ENCODE assay signal across 1 cellular context in genomic region chr9:76394023-76394895, GRCh38.
TF ChIP-seq lines count a peak whose summit lies in the region.

Gene RFK, minus strand, starts transcription at chr9:76394426. Its CDS starts 255 bp downstream, at chr9:76394171.

TF ChIP-seq in K562, 482 proteins besides CTCF, POLR2A, EP300 and RAD21 (continued from another document and continues in another):
- TF ChIP-seq ZNF324 (CRISPR knock-in tag; IDR thresholded peaks at IDR 0.05), result no peak; the same call in 1 of the 2 replicates
- no peak for TF ChIP-seq ZNF197 (CRISPR knock-in tag; IDR thresholded peaks at IDR 0.05; ENCODE audit: low read depth)
- no peak for TF ChIP-seq IRF9 (tag; IDR thresholded peaks at IDR 0.05)
- TF ChIP-seq MEF2A (IDR thresholded peaks at IDR 0.05; ENCODE audit: control insufficient read depth, low read depth, low read length), result no peak
- TF ChIP-seq FOS (IDR thresholded peaks at IDR 0.05; ENCODE audit: extremely low read depth, insufficient read length), result no peak
- no peak for TF ChIP-seq PTTG1 (tag; IDR thresholded peaks at IDR 0.05; ENCODE audit: low read depth)
- no peak; the same call in 1 of the 2 replicates for TF ChIP-seq ZNF766 (CRISPR knock-in tag; conservative IDR thresholded peaks at IDR 0.05)
- no peak for TF ChIP-seq NFXL1 (CRISPR knock-in tag; IDR thresholded peaks at IDR 0.05)
- TF ChIP-seq LCOR (CRISPR knock-in tag; IDR thresholded peaks at IDR 0.05), result no peak
- no peak for TF ChIP-seq FOXP4 (CRISPR knock-in tag; IDR thresholded peaks at IDR 0.05; ENCODE audit: borderline replicate concordance)
- TF ChIP-seq HNRNPUL1 (IDR thresholded peaks at IDR 0.05; ENCODE audit: low read length), result no peak
- no peak for TF ChIP-seq TCF15 (CRISPR knock-in tag; IDR thresholded peaks at IDR 0.05)
- no peak for TF ChIP-seq PTRF (tag; IDR thresholded peaks at IDR 0.05)
- TF ChIP-seq ZNF12 (CRISPR knock-in tag; IDR thresholded peaks at IDR 0.05), result no peak
- no peak for TF ChIP-seq HDAC6 (IDR thresholded peaks at IDR 0.05; ENCODE audit: low read depth, low read length)
- peak; percentile 82 for TF ChIP-seq HMGN3 (IDR thresholded peaks at IDR 0.05; ENCODE audit: borderline replicate concordance, extremely low read depth, insufficient read length, low read depth, low read length)
- peak; percentile 70 to 75 for TF ChIP-seq MAZ (CRISPR knock-in tag; conservative IDR thresholded peaks at IDR 0.05 in 1 of 2, IDR thresholded peaks at IDR 0.05 in 1 of 2)
- TF ChIP-seq CCNT2 (IDR thresholded peaks at IDR 0.05; ENCODE audit: borderline replicate concordance, extremely low read depth, insufficient read length, low read depth, low read length), result peak; percentile 65
- no peak for TF ChIP-seq MLX (CRISPR knock-in tag; conservative IDR thresholded peaks at IDR 0.05)
- TF ChIP-seq ATF4 (CRISPR knock-in tag; IDR thresholded peaks at IDR 0.05), result no peak
- TF ChIP-seq CBX1 (IDR thresholded peaks at IDR 0.05; ENCODE audit: low read depth), result no peak
- TF ChIP-seq CBX2 (IDR thresholded peaks at IDR 0.05; ENCODE audit: insufficient read depth, low read length, poor library complexity, severe bottlenecking), result no peak
- no peak for TF ChIP-seq ZNF512 (tag; IDR thresholded peaks at IDR 0.05)
- no peak for TF ChIP-seq BRF2 (IDR thresholded peaks at IDR 0.05; ENCODE audit: borderline replicate concordance, insufficient read depth, insufficient read length)
- TF ChIP-seq RFX1 (IDR thresholded peaks at IDR 0.05), result peak; percentile 89
- no peak for TF ChIP-seq ZC3H8 (IDR thresholded peaks at IDR 0.05)
- TF ChIP-seq SRSF9 (IDR thresholded peaks at IDR 0.05; ENCODE audit: borderline replicate concordance, low read depth, low read length), result no peak
- TF ChIP-seq ZNF184 (CRISPR knock-in tag; IDR thresholded peaks at IDR 0.05), result no peak
- no peak for TF ChIP-seq HES1 (IDR thresholded peaks at IDR 0.05; ENCODE audit: low read depth)
- TF ChIP-seq NRF1 (conservative IDR thresholded peaks at IDR 0.05 in 1 of 2, IDR thresholded peaks at IDR 0.05 in 1 of 2), result peak; percentile 58 to 60
- no peak for TF ChIP-seq MCM3 (IDR thresholded peaks at IDR 0.05)
- no peak for TF ChIP-seq ZNF175 (CRISPR knock-in tag; IDR thresholded peaks at IDR 0.05; ENCODE audit: low read depth)
- no peak for TF ChIP-seq TCF3 (CRISPR knock-in tag; IDR thresholded peaks at IDR 0.05)
- no peak for TF ChIP-seq GTF3C2 (IDR thresholded peaks at IDR 0.05; ENCODE audit: borderline replicate concordance, extremely low read depth, insufficient read length)
- peak; percentile 88 for TF ChIP-seq ZNF407 (IDR thresholded peaks at IDR 0.05; ENCODE audit: low read depth)
- no peak for TF ChIP-seq CSDE1 (IDR thresholded peaks at IDR 0.05)
